Comparison of ENCODE assay signal across 9 cellular contexts in genomic region chr2:20617892-20618467, GRCh38. TPM values are rescaled to one million over a fixed set of nuclear protein-coding genes. Genes with fewer than 3 reads are reported as not detected.
DNase-seq lines count a peak whose midpoint lies in the region; ATAC-seq and TF ChIP-seq lines count a peak whose summit lies in the region.
"Had no signal": no experiment of that assay in that cellular context is flagged by ENCODE, and none has a peak within 500 bp of the region (broad histone marks: within the 10 kb centered on the region; RNA-seq: fewer than 3 reads in every experiment).

No MANE protein-coding gene starts in this region.

- TF ChIP-seq CTCF in right lobe of liver (IDR thresholded peaks at IDR 0.05) (peak; percentile 47 to 81 (median 56)), suprapubic skin (IDR thresholded peaks at IDR 0.05) (peak; percentile 33 to 62)

- DNase-seq in DMS153 (lab: John Stamatoyannopoulos, UW) (peak; percentile 62), DMS153 treated with DMSO at 0.1 percent for 48 hours (lab: John Stamatoyannopoulos, UW; ENCODE audit: unreplicated experiment) (no peak), NCI-H69 (lab: John Stamatoyannopoulos, UW) (peak; percentile 61), dedifferentiated amniotic fluid mesenchymal stem cell (ENCODE audit: extremely low spot score) (peak; percentile 96), right lobe of liver (peak; percentile 97 to 99 (median 98)), suprapubic skin (ENCODE audit: low spot score in 2 of 2) (peak; percentile 97 to 98)

- H3K4me1 ChIP-seq in right lobe of liver (peaks cover 0 to 51% (median 28%) of the 10 kb centered on the region in 4 donors), suprapubic skin (peaks cover 84% of the 10 kb centered on the region)

- H3K4me3 ChIP-seq in right lobe of liver (no peak overlapping the region), suprapubic skin (no peak overlapping the region)

- 0% methylated on average over 1 of the region's 14 CpGs for WGBS in right lobe of liver (ENCODE audit: insufficient coverage, low coverage, low lambda C conversion rate, missing lambda C conversion rate)
- 47% methylated on average over 11 of the region's 14 CpGs for WGBS in suprapubic skin

- peak overlapping the region; percentile 88 to 94 (median 90) for H3K27ac ChIP-seq in right lobe of liver
- H3K27ac ChIP-seq in suprapubic skin: peak overlapping the region; percentile 90
- H3K27ac ChIP-seq: 22Rv1 had no signal

- TF ChIP-seq EP300 in suprapubic skin (IDR thresholded peaks at IDR 0.05): peak; percentile 80

- TF ChIP-seq POLR2A in right lobe of liver (IDR thresholded peaks at IDR 0.05) (peak; percentile 55), suprapubic skin (IDR thresholded peaks at IDR 0.05) (peak in 1 of 2 donors; percentile 65)

- ATAC-seq in right lobe of liver: peak; percentile 82 to 90 (median 88)
- no peak for ATAC-seq in HG03521 (IDR thresholded peaks at IDR 0.05; ENCODE audit: unreplicated experiment)
- ATAC-seq in HG02798 (IDR thresholded peaks at IDR 0.05; ENCODE audit: poor library complexity, unreplicated experiment): no peak

- H3K9me3 ChIP-seq in right lobe of liver (no peaks in the 10 kb centered on the region), suprapubic skin (no peaks in the 10 kb centered on the region)

- H3K27me3 ChIP-seq in right lobe of liver (no peaks in the 10 kb centered on the region), suprapubic skin (no peaks in the 10 kb centered on the region)

- peaks cover 0 to 14% (median under 1%) of the 10 kb centered on the region in 4 donors for H3K36me3 ChIP-seq in right lobe of liver
- peaks cover 25% of the 10 kb centered on the region for H3K36me3 ChIP-seq in suprapubic skin

- intact Hi-C loops in right lobe of liver (cut with DNase I): no loop called here

RNA-seq across cellular contexts. Expression of gene HS1BP3, which starts 32.9 kb away (rescaled TPM):
- total RNA-seq in right lobe of liver: 10 to 100 TPM; 17.5 to 34.7 (median 20.2) TPM
- 10 to 100 TPM; 23.3 to 38.2 (median 34.2) TPM for total RNA-seq in suprapubic skin

RNA-seq across cellular contexts. Expression of gene GDF7, which starts 49.0 kb away (rescaled TPM):
- total RNA-seq in right lobe of liver: 1 to 10 TPM in 5 of 6 experiments, under 1 TPM in 1; 0.95 to 5.0 (median 2.9) TPM
- total RNA-seq in suprapubic skin: 1 to 10 TPM; 1.9 to 3.1 (median 2.4) TPM

Comparison
In these comparisons a context has a peak if more than half of its experiments do, and no peak if none do; other contexts are left out.
1. ATAC-seq: peak in right lobe of liver (4 of 4); none in HG03521 (single experiment) and HG02798 (single experiment).